In genomic region chr1:9892563-9893528, GRCh38 we compare ENCODE assay signal across 8 cellular contexts. TPM values are rescaled to one million over a fixed set of nuclear protein-coding genes. Genes with fewer than 3 reads are reported as not detected.
DNase-seq lines count a peak whose midpoint lies in the region; ATAC-seq and TF ChIP-seq lines count a peak whose summit lies in the region.

No MANE protein-coding gene starts in this region.

- TF ChIP-seq CTCF in adrenal gland (IDR thresholded peaks at IDR 0.05): no peak

- no peaks in the 10 kb centered on the region for H3K36me3 Mint-ChIP-seq in activated T-helper 2 cell treated with anti-CD3 and anti-CD28 coated beads, Interferon-gamma antibody, Interleukin-2, Interleukin-4, amounts not matched to agents 10 μg/mL and 5 μg/mL and 100 μg/mL, durations not matched to agents 14 hours and 24 hours and 36 hours (ENCODE audit: low read depth)
- H3K36me3 Mint-ChIP-seq in activated naive CD8-positive, alpha-beta T cell treated with anti-CD3 and anti-CD28 coated beads, Interleukin-2, amount 50 U/mL, for 24 hours (ENCODE audit: low read depth): no peaks in the 10 kb centered on the region

- H2AFZ ChIP-seq in ACC112 (ENCODE audit: low read length, unreplicated experiment): peak overlapping the region; percentile 53

- intact Hi-C loops in adrenal gland (cut with DNase I): no loop called here
- intact Hi-C loops in activated T-helper 2 cell treated with anti-CD3 and anti-CD28 coated beads, Interferon-gamma antibody, Interleukin-2, Interleukin-4, amounts not matched to agents 10 μg/mL and 5 μg/mL and 100 μg/mL, durations not matched to agents 14 hours and 24 hours and 36 hours (cut with micrococcal nuclease): no loop called here

- H3K79me2 ChIP-seq in ACC112 (ENCODE audit: control insufficient read depth, insufficient read depth, low read length, unreplicated experiment): no peaks in the 10 kb centered on the region

- no peaks in the 10 kb centered on the region for H3K27me3 Mint-ChIP-seq in activated T-helper 2 cell treated with anti-CD3 and anti-CD28 coated beads, Interferon-gamma antibody, Interleukin-2, Interleukin-4, amounts not matched to agents 10 μg/mL and 5 μg/mL and 100 μg/mL, durations not matched to agents 14 hours and 24 hours and 36 hours (ENCODE audit: low read depth)
- no peaks in the 10 kb centered on the region for H3K27me3 Mint-ChIP-seq in activated naive CD8-positive, alpha-beta T cell treated with anti-CD3 and anti-CD28 coated beads, Interleukin-2, amount 50 U/mL, for 24 hours

- peaks cover 15% of the 10 kb centered on the region for H3K4me1 Mint-ChIP-seq in activated T-helper 2 cell treated with anti-CD3 and anti-CD28 coated beads, Interferon-gamma antibody, Interleukin-2, Interleukin-4, amounts not matched to agents 10 μg/mL and 5 μg/mL and 100 μg/mL, durations not matched to agents 14 hours and 24 hours and 36 hours (ENCODE audit: low read depth)
- H3K4me1 Mint-ChIP-seq in activated naive CD8-positive, alpha-beta T cell treated with anti-CD3 and anti-CD28 coated beads, Interleukin-2, amount 50 U/mL, for 24 hours: peaks cover 14% of the 10 kb centered on the region

- no peak overlapping the region for H3K4me3 Mint-ChIP-seq in activated T-helper 2 cell treated with anti-CD3 and anti-CD28 coated beads, Interferon-gamma antibody, Interleukin-2, Interleukin-4, amounts not matched to agents 10 μg/mL and 5 μg/mL and 100 μg/mL, durations not matched to agents 14 hours and 24 hours and 36 hours (ENCODE audit: low read depth)
- H3K4me3 Mint-ChIP-seq in activated naive CD8-positive, alpha-beta T cell treated with anti-CD3 and anti-CD28 coated beads, Interleukin-2, amount 50 U/mL, for 24 hours: no peak overlapping the region

- TF ChIP-seq POLR2A in adrenal gland (IDR thresholded peaks at IDR 0.05): no peak

- no peaks in the 10 kb centered on the region for H3K9me3 Mint-ChIP-seq in activated T-helper 2 cell treated with anti-CD3 and anti-CD28 coated beads, Interferon-gamma antibody, Interleukin-2, Interleukin-4, amounts not matched to agents 10 μg/mL and 5 μg/mL and 100 μg/mL, durations not matched to agents 14 hours and 24 hours and 36 hours
- H3K9me3 Mint-ChIP-seq in activated naive CD8-positive, alpha-beta T cell treated with anti-CD3 and anti-CD28 coated beads, Interleukin-2, amount 50 U/mL, for 24 hours: no peaks in the 10 kb centered on the region

- no peaks in the 10 kb centered on the region for H3K36me3 ChIP-seq in ACC112 (ENCODE audit: insufficient read depth, low read length)
- H3K36me3 ChIP-seq in adrenal gland (replicated peaks in 1 of 2): no peaks in the 10 kb centered on the region
- no peaks in the 10 kb centered on the region for H3K36me3 ChIP-seq in urinary bladder (ENCODE audit: insufficient read depth)

- H3K27ac ChIP-seq in ACC112 (ENCODE audit: low read depth, low read length) (peak overlapping the region; percentile 40), adrenal gland (peak overlapping the region in 3 of 5 donors; percentile 8 to 62 (median 45)), layer of hippocampus (ENCODE audit: low read depth, low read length) (peak overlapping the region; percentile 35), urinary bladder (ENCODE audit: low read depth) (peak overlapping the region; percentile 70)

- no peaks in the 10 kb centered on the region for H3K9me3 ChIP-seq in adrenal gland (replicated peaks in 1 of 3)

- H3K27me3 ChIP-seq in ACC112 (ENCODE audit: insufficient read depth, low read length) (no peaks in the 10 kb centered on the region), adrenal gland (no peaks in the 10 kb centered on the region), layer of hippocampus (ENCODE audit: control insufficient read depth, insufficient read depth, low read length) (no peaks in the 10 kb centered on the region)

- H3K4me3 ChIP-seq in ACC112 (ENCODE audit: low read depth, low read length) (peak overlapping the region; percentile 64), adrenal gland (no peak overlapping the region), urinary bladder (ENCODE audit: low read depth, low read length) (no peak overlapping the region)

- no peak overlapping the region for H3K27ac Mint-ChIP-seq in activated T-helper 2 cell treated with anti-CD3 and anti-CD28 coated beads, Interferon-gamma antibody, Interleukin-2, Interleukin-4, amounts not matched to agents 10 μg/mL and 5 μg/mL and 100 μg/mL, durations not matched to agents 14 hours and 24 hours and 36 hours
- no peak overlapping the region for H3K27ac Mint-ChIP-seq in activated naive CD8-positive, alpha-beta T cell treated with anti-CD3 and anti-CD28 coated beads, Interleukin-2, amount 50 U/mL, for 24 hours

- in situ Hi-C loops in KBM-7 (cut with MboI; ENCODE audit: low pct_unique_long_range_greater_than_20kb, low sequenced_read_pairs): no loop called here

- H3K4me1 ChIP-seq in ACC112 (ENCODE audit: control insufficient read depth, insufficient read depth, low read length, unreplicated experiment) (peaks cover 34% of the 10 kb centered on the region), adrenal gland (replicated peaks in 1 of 2) (peaks cover 0 to 25% of the 10 kb centered on the region in 2 donors), urinary bladder (ENCODE audit: insufficient read depth) (peaks cover 4% of the 10 kb centered on the region)

- 59 to 68% (median 65%) methylated on average over 13 to 14 of the region's 14 CpGs for WGBS in adrenal gland, 4 donors
- WGBS in urinary bladder: 73% methylated on average over 14 of the region's 14 CpGs

- ATAC-seq in activated naive CD8-positive, alpha-beta T cell treated with anti-CD3 and anti-CD28 coated beads, Interleukin-2, amount 50 U/mL, for 24 hours: no peak

- DNase-seq in KBM-7: peak; percentile 85
- DNase-seq in adrenal gland: peak in 1 of 7 donors; percentile 10
- no peak for DNase-seq in activated T-helper 2 cell treated with anti-CD3 and anti-CD28 coated beads, Interferon-gamma antibody, Interleukin-2, Interleukin-4, amounts not matched to agents 10 μg/mL and 5 μg/mL and 100 μg/mL, durations not matched to agents 14 hours and 24 hours and 36 hours (ENCODE audit: low spot score)
- no peak for DNase-seq in DMS153 (lab: John Stamatoyannopoulos, UW)
- no peak for DNase-seq in activated naive CD8-positive, alpha-beta T cell treated with anti-CD3 and anti-CD28 coated beads, Interleukin-2, amount 50 U/mL, for 24 hours

RNA-seq across cellular contexts. Expression of gene CTNNBIP1, which starts 17.2 kb away (rescaled TPM):
- total RNA-seq in adrenal gland: 10 to 100 TPM; 12.5 to 26.9 (median 19.9) TPM
- polyA plus RNA-seq in adrenal gland: 10 to 100 TPM in 1 of 3 donors, 1 to 10 TPM in 2; 6.8 to 12.0 (median 8.0) TPM
- 18.2 TPM for total RNA-seq in urinary bladder
- polyA plus RNA-seq in urinary bladder: 18.5 TPM
- total RNA-seq in activated T-helper 2 cell treated with anti-CD3 and anti-CD28 coated beads, Interferon-gamma antibody, Interleukin-2, Interleukin-4, amounts not matched to agents 10 μg/mL and 5 μg/mL and 100 μg/mL, durations not matched to agents 14 hours and 24 hours and 36 hours: 7.4 and 7.5 TPM in 2 replicates

RNA-seq across cellular contexts. Expression of gene LZIC, which starts 50.3 kb away (rescaled TPM):
- total RNA-seq in adrenal gland: 10 to 100 TPM; 22.3 to 35.9 (median 30.3) TPM
- 10 to 100 TPM in 2 of 3 donors, 1 to 10 TPM in 1; 6.5 to 42.9 (median 13.3) TPM for polyA plus RNA-seq in adrenal gland
- total RNA-seq in urinary bladder: 67.1 TPM
- 25.2 TPM for polyA plus RNA-seq in urinary bladder
- total RNA-seq in activated T-helper 2 cell treated with anti-CD3 and anti-CD28 coated beads, Interferon-gamma antibody, Interleukin-2, Interleukin-4, amounts not matched to agents 10 μg/mL and 5 μg/mL and 100 μg/mL, durations not matched to agents 14 hours and 24 hours and 36 hours: 30.0 and 31.1 TPM in 2 replicates

RNA-seq across cellular contexts. Expression of gene NMNAT1, which starts 50.4 kb away (rescaled TPM):
- 10 to 100 TPM in 6 of 8 donors, 1 to 10 TPM in 2; 7.5 to 18.3 (median 11.7) TPM for total RNA-seq in adrenal gland
- polyA plus RNA-seq in adrenal gland: 10 to 100 TPM in 1 of 3 donors, 1 to 10 TPM in 2; 5.6 to 19.7 (median 8.1) TPM
- total RNA-seq in urinary bladder: 11.5 TPM
- 6.2 TPM for polyA plus RNA-seq in urinary bladder
- total RNA-seq in activated T-helper 2 cell treated with anti-CD3 and anti-CD28 coated beads, Interferon-gamma antibody, Interleukin-2, Interleukin-4, amounts not matched to agents 10 μg/mL and 5 μg/mL and 100 μg/mL, durations not matched to agents 14 hours and 24 hours and 36 hours: 6.8 TPM in 2 replicates
